In genomic region chrX:20665441-20665840, GRCh38 we compare ENCODE assay signal across 15 cellular contexts.
"Had no signal": no experiment of that assay in that cellular context is flagged by ENCODE, and none has a peak within 500 bp of the region (broad histone marks: within the 10 kb centered on the region; RNA-seq: fewer than 3 reads in every experiment).

No MANE protein-coding gene starts in this region.

- H3K9me3 ChIP-seq: heart right ventricle, right atrium auricular region, spleen had no signal

- H3K4me3 ChIP-seq: heart right ventricle, right atrium auricular region, spleen had no signal

- H3K36me3 ChIP-seq: heart right ventricle, right atrium auricular region, spleen had no signal

- H3K4me1 ChIP-seq: heart right ventricle, right atrium auricular region, spleen had no signal

- H3K27me3 ChIP-seq: spleen had no signal

- H3K27ac ChIP-seq: heart right ventricle, right atrium auricular region, spleen had no signal

- ATAC-seq: esophagus mucosa, heart right ventricle, left lobe of liver had no signal

- DNase-seq: activated CD4-positive, alpha-beta T cell treated with anti-CD3 and anti-CD28 coated beads, Interleukin-2, amount 50 U/mL, for 4 hours; activated CD4-positive, CD25-positive, alpha-beta regulatory T cell; activated naive CD4-positive, alpha-beta T cell treated with anti-CD3 and anti-CD28 coated beads, Interleukin-2, amount 50 U/mL, for 16 hours; activated T-cell treated with anti-CD3 and anti-CD28 coated beads, Interleukin-2, amount 50 U/mL, for 1 hour; amniotic stem cell; foreskin fibroblast; heart right ventricle; islet precursor cell; posterior cingulate gyrus; spleen; stimulated activated CD4-positive, alpha-beta T cell treated with anti-CD3 and anti-CD28 coated beads, Interleukin-1b, Interleukin-23, amount 100 ng/mL, for 48 hours; stimulated activated naive CD4-positive, alpha-beta T cell had no signal
